In genomic region chr19:55088543-55089265, GRCh38 we compare ENCODE assay signal across 8 cellular contexts. TPM values are rescaled to one million over a fixed set of nuclear protein-coding genes. Genes with fewer than 3 reads are reported as not detected.
A peak's percentile ranks its signal among the peaks of the same experiment; 100 is the strongest.
DNase-seq lines count a peak whose midpoint lies in the region; ATAC-seq lines count a peak whose summit lies in the region.

No MANE protein-coding gene starts in this region.

- H3K4me1 Mint-ChIP-seq in activated CD4-positive, alpha-beta memory T cell treated with anti-CD3 and anti-CD28 coated beads for 36 hours (ENCODE audit: low read depth): peaks cover 20% of the 10 kb centered on the region

- no peak overlapping the region for H3K23ac ChIP-seq in mesendoderm (ENCODE audit: low read length)

- H3K27ac Mint-ChIP-seq in activated CD4-positive, alpha-beta memory T cell treated with anti-CD3 and anti-CD28 coated beads for 36 hours: no peak overlapping the region

- no peak overlapping the region for H2BK120ac ChIP-seq in mesendoderm (ENCODE audit: low read depth, low read length)

- H3K79me2 ChIP-seq in mesendoderm (ENCODE audit: control insufficient read depth, insufficient read depth, low read length): no peaks in the 10 kb centered on the region

- no peak overlapping the region for H3K4me3 ChIP-seq in mesendoderm (ENCODE audit: low read length)

- H3K4me2 ChIP-seq in mesendoderm (ENCODE audit: low read length): no peak overlapping the region

- H3K36me3 ChIP-seq in mesendoderm (ENCODE audit: control insufficient read depth, insufficient read depth, low read length): peaks cover 2% of the 10 kb centered on the region

- peaks cover 10% of the 10 kb centered on the region for H3K4me1 ChIP-seq in mesendoderm (ENCODE audit: control insufficient read depth, low read depth, low read length)

- peaks cover 34% of the 10 kb centered on the region for H3K27me3 Mint-ChIP-seq in activated CD4-positive, alpha-beta memory T cell treated with anti-CD3 and anti-CD28 coated beads for 36 hours

- WGBS in mesendoderm (ENCODE audit: extremely low coverage, insufficient coverage, low lambda C conversion rate): no CpG with 5 or more reads among the region's 16 CpGs

- H3K4ac ChIP-seq in mesendoderm (ENCODE audit: low read depth, low read length): no peak overlapping the region

- H3K56ac ChIP-seq in mesendoderm (ENCODE audit: low read length): peak overlapping the region; percentile 95

- H3K9ac ChIP-seq in mesendoderm (ENCODE audit: low read length): peak overlapping the region; percentile 6

- no peaks in the 10 kb centered on the region for H3K27me3 ChIP-seq in mesendoderm (ENCODE audit: insufficient read depth, low read length, poor library complexity)

- H2AK5ac ChIP-seq in mesendoderm (ENCODE audit: low read length): no peak overlapping the region

- H3K4me3 Mint-ChIP-seq in activated CD4-positive, alpha-beta memory T cell treated with anti-CD3 and anti-CD28 coated beads for 36 hours: peak overlapping the region; percentile 24

- no peak for ATAC-seq in HG02938 (IDR thresholded peaks at IDR 0.05; ENCODE audit: unreplicated experiment)

- DNase-seq in SKM-1 (lab: John Stamatoyannopoulos, UW; ENCODE audit: unreplicated experiment) (peak; percentile 2), SKM-1 treated with dmso at 0.1 percent for 144 hours (lab: John Stamatoyannopoulos, UW; ENCODE audit: unreplicated experiment) (no peak), NCI-H2171 treated with DMSO at 0.1 percent for 48 hours (lab: John Stamatoyannopoulos, UW) (peak; percentile 19), ecto neural progenitor cell (ENCODE audit: low spot score) (peak; percentile 93), mesendoderm (peak; percentile 85)
- peak; percentile 85 for DNase-seq in activated CD4-positive, alpha-beta memory T cell treated with anti-CD3 and anti-CD28 coated beads for 36 hours
- peak; percentile 59 to 64 for DNase-seq in stimulated activated CD8-positive, alpha-beta memory T cell treated with anti-CD3 and anti-CD28 coated beads, Interleukin-15, amount 100 ng/mL, for 48 hours (ENCODE audit: low read depth in 2 of 2)

- CTCF ChIA-PET in activated CD4-positive, alpha-beta memory T cell treated with anti-CD3 and anti-CD28 coated beads for 36 hours (lab: Charles Lee): interaction anchor here (0.6 to 3.2 kb wide), 20 partner anchors 10 to 538 kb away, joined by 3 to 22 read pairs (median 4); partner anchors contain the start of genes PPP1R12C, RDH13 and ZNF628

- H3K79me1 ChIP-seq in mesendoderm (ENCODE audit: low read length): peaks cover 3% of the 10 kb centered on the region

- no peak overlapping the region for H4K8ac ChIP-seq in mesendoderm (ENCODE audit: low read depth, low read length)

- H3K18ac ChIP-seq in mesendoderm (ENCODE audit: low read length): no peak overlapping the region

- intact Hi-C loops in activated CD4-positive, alpha-beta memory T cell treated with anti-CD3 and anti-CD28 coated beads for 36 hours (cut with micrococcal nuclease): no loop called here

- POLR2A ChIA-PET in activated CD4-positive, alpha-beta memory T cell treated with anti-CD3 and anti-CD28 coated beads for 36 hours (lab: Charles Lee): interaction anchor here (0.8 kb wide), 1 partner anchor 28 kb away, joined by 3 read pairs; the partner anchor contains the start of gene PPP1R12C

- no peak overlapping the region for H2BK15ac ChIP-seq in mesendoderm (replicated peaks; ENCODE audit: low read depth)

- peaks cover 7% of the 10 kb centered on the region for H3K36me3 Mint-ChIP-seq in activated CD4-positive, alpha-beta memory T cell treated with anti-CD3 and anti-CD28 coated beads for 36 hours

- H2BK5ac ChIP-seq in mesendoderm (ENCODE audit: low read length): no peak overlapping the region

- no peaks in the 10 kb centered on the region for H3K9me3 Mint-ChIP-seq in activated CD4-positive, alpha-beta memory T cell treated with anti-CD3 and anti-CD28 coated beads for 36 hours

- no peak overlapping the region for H3K27ac ChIP-seq in mesendoderm (ENCODE audit: low read depth, low read length)

- no peak overlapping the region for H4K5ac ChIP-seq in mesendoderm (ENCODE audit: low read length)

RNA-seq across cellular contexts. Expression of gene EPS8L1, which starts 13.0 kb away (rescaled TPM):
- 1 to 10 TPM; 2.2 to 2.7 TPM for total RNA-seq in activated CD4-positive, alpha-beta memory T cell treated with anti-CD3 and anti-CD28 coated beads for 36 hours
- polyA plus RNA-seq in mesendoderm (2013, experiment 1 of 2): 13.8 TPM
- 11.6 TPM for polyA plus RNA-seq in mesendoderm (2013, experiment 2 of 2)

RNA-seq across cellular contexts. Expression of gene RDH13, which starts 25.8 kb away (rescaled TPM):
- total RNA-seq in activated CD4-positive, alpha-beta memory T cell treated with anti-CD3 and anti-CD28 coated beads for 36 hours: 10 to 100 TPM; 11.0 to 12.8 TPM
- 14.3 TPM for polyA plus RNA-seq in mesendoderm (2013, experiment 1 of 2)
- 14.3 TPM for polyA plus RNA-seq in mesendoderm (2013, experiment 2 of 2)

RNA-seq across cellular contexts. Expression of gene PPP1R12C, which starts 28.7 kb away (rescaled TPM):
- total RNA-seq in activated CD4-positive, alpha-beta memory T cell treated with anti-CD3 and anti-CD28 coated beads for 36 hours: 10 to 100 TPM; 62.7 to 73.2 TPM
- polyA plus RNA-seq in mesendoderm (2013, experiment 1 of 2): 42.5 TPM
- 43.2 TPM for polyA plus RNA-seq in mesendoderm (2013, experiment 2 of 2)

RNA-seq across cellular contexts. Expression of gene GP6, which starts 50.6 kb away (rescaled TPM):
- total RNA-seq in activated CD4-positive, alpha-beta memory T cell treated with anti-CD3 and anti-CD28 coated beads for 36 hours: not detected
- polyA plus RNA-seq in mesendoderm (2013, experiment 1 of 2): 0.10 TPM
- 0.04 TPM for polyA plus RNA-seq in mesendoderm (2013, experiment 2 of 2)
